In genomic region chr7:30755384-30756154, GRCh38 we compare ENCODE assay signal across 10 cellular contexts. TPM values are rescaled to one million over a fixed set of nuclear protein-coding genes. Genes with fewer than 3 reads are reported as not detected.
DNase-seq lines count a peak whose midpoint lies in the region; ATAC-seq and TF ChIP-seq lines count a peak whose summit lies in the region.
"Had no signal": no experiment of that assay in that cellular context is flagged by ENCODE, and none has a peak within 500 bp of the region (broad histone marks: within the 10 kb centered on the region; RNA-seq: fewer than 3 reads in every experiment).

No MANE protein-coding gene starts in this region.

- H3K27me3 ChIP-seq in adrenal gland (no peaks in the 10 kb centered on the region), upper lobe of right lung (no peaks in the 10 kb centered on the region)
- H3K27me3 ChIP-seq: SJCRH30 had no signal

- H3K4me3 ChIP-seq in adrenal gland (peak overlapping the region in 1 of 4 donors; percentile 43), upper lobe of right lung (peak overlapping the region; percentile 62)
- H3K4me3 ChIP-seq: SJCRH30 had no signal

- no peak for TF ChIP-seq CTCF in adrenal gland (IDR thresholded peaks at IDR 0.05)
- TF ChIP-seq CTCF in upper lobe of right lung (IDR thresholded peaks at IDR 0.05): peak; percentile 4

- H3K27ac ChIP-seq in adrenal gland (peak overlapping the region in 2 of 5 donors; percentile 50 to 74), upper lobe of right lung (peak overlapping the region; percentile 65)
- H3K27ac ChIP-seq: SJCRH30 had no signal

- H3K36me3 ChIP-seq in adrenal gland (replicated peaks in 1 of 2) (no peaks in the 10 kb centered on the region), upper lobe of right lung (peaks cover 14% of the 10 kb centered on the region)
- H3K36me3 ChIP-seq: SJCRH30 had no signal

- H3K9me3 ChIP-seq in adrenal gland (replicated peaks in 1 of 3): no peaks in the 10 kb centered on the region
- H3K9me3 ChIP-seq in upper lobe of right lung: no peaks in the 10 kb centered on the region

- no peak overlapping the region for H3K4me3 Mint-ChIP-seq in stimulated activated memory B cell treated with anti-CD40 and anti-IgM and Interleukin-4, amounts not matched to agents 10 μg/mL and 1 μg/mL and 100 μg/mL, for 72 hours
- H3K4me3 Mint-ChIP-seq: stimulated activated naive CD8-positive, alpha-beta T cell treated with anti-CD3 and anti-CD28 coated beads, Interleukin-15, amount 100 ng/mL, for 72 hours had no signal

- 73 to 78% (median 76%) methylated on average over 12 to 22 of the region's 22 CpGs for WGBS in adrenal gland, 4 donors

- H3K36me3 Mint-ChIP-seq in stimulated activated memory B cell treated with anti-CD40 and anti-IgM and Interleukin-4, amounts not matched to agents 10 μg/mL and 1 μg/mL and 100 μg/mL, for 72 hours: no peaks in the 10 kb centered on the region

- H3K27me3 Mint-ChIP-seq in stimulated activated memory B cell treated with anti-CD40 and anti-IgM and Interleukin-4, amounts not matched to agents 10 μg/mL and 1 μg/mL and 100 μg/mL, for 72 hours: peaks cover 22% of the 10 kb centered on the region

- peaks cover 5% of the 10 kb centered on the region for H3K9me3 Mint-ChIP-seq in stimulated activated memory B cell treated with anti-CD40 and anti-IgM and Interleukin-4, amounts not matched to agents 10 μg/mL and 1 μg/mL and 100 μg/mL, for 72 hours
- H3K9me3 Mint-ChIP-seq: stimulated activated naive CD8-positive, alpha-beta T cell treated with anti-CD3 and anti-CD28 coated beads, Interleukin-15, amount 100 ng/mL, for 72 hours had no signal

- intact Hi-C loops in adrenal gland (cut with DNase I) (no loop called here), upper lobe of right lung (cut with DNase I) (no loop called here)

- TF ChIP-seq POLR2A in adrenal gland (IDR thresholded peaks at IDR 0.05): no peak

- H3K4me1 ChIP-seq in adrenal gland (replicated peaks in 1 of 2): peaks cover 0 to 6% of the 10 kb centered on the region in 2 donors
- peaks cover 28% of the 10 kb centered on the region for H3K4me1 ChIP-seq in upper lobe of right lung

- ATAC-seq in upper lobe of right lung (peak; percentile 29), GM21619 (IDR thresholded peaks at IDR 0.05; ENCODE audit: unreplicated experiment) (no peak), HG02840 (IDR thresholded peaks at IDR 0.05; ENCODE audit: low FRiP score, unreplicated experiment) (no peak)
- ATAC-seq in stimulated activated memory B cell treated with anti-CD40 and anti-IgM and Interleukin-4, amounts not matched to agents 10 μg/mL and 1 μg/mL and 100 μg/mL, for 72 hours: no peak
- no peak for ATAC-seq in stimulated activated naive CD8-positive, alpha-beta T cell treated with anti-CD3 and anti-CD28 coated beads, Interleukin-15, Interleukin-2, amounts not matched to agents 100 U/mL and 50 U/mL, for 24 hours
- ATAC-seq: stimulated activated naive CD8-positive, alpha-beta T cell treated with anti-CD3 and anti-CD28 coated beads, Interleukin-15, amount 100 ng/mL, for 72 hours had no signal

- no peaks in the 10 kb centered on the region for H3K4me1 Mint-ChIP-seq in stimulated activated memory B cell treated with anti-CD40 and anti-IgM and Interleukin-4, amounts not matched to agents 10 μg/mL and 1 μg/mL and 100 μg/mL, for 72 hours
- H3K4me1 Mint-ChIP-seq: stimulated activated naive CD8-positive, alpha-beta T cell treated with anti-CD3 and anti-CD28 coated beads, Interleukin-15, amount 100 ng/mL, for 72 hours had no signal

- H3K27ac Mint-ChIP-seq in stimulated activated memory B cell treated with anti-CD40 and anti-IgM and Interleukin-4, amounts not matched to agents 10 μg/mL and 1 μg/mL and 100 μg/mL, for 72 hours: no peak overlapping the region
- H3K27ac Mint-ChIP-seq: stimulated activated naive CD8-positive, alpha-beta T cell treated with anti-CD3 and anti-CD28 coated beads, Interleukin-15, amount 100 ng/mL, for 72 hours had no signal

- peak in 6 of 7 donors; percentile 35 to 86 (median 64) for DNase-seq in adrenal gland
- peak; percentile 62 for DNase-seq in fibroblast of peridontal ligament (ENCODE audit: extremely low read depth)
- peak; percentile 47 for DNase-seq in medulla oblongata (ENCODE audit: extremely low spot score)
- no peak for DNase-seq in upper lobe of right lung
- DNase-seq in stimulated activated naive CD8-positive, alpha-beta T cell treated with anti-CD3 and anti-CD28 coated beads, Interleukin-15, Interleukin-2, amounts not matched to agents 100 U/mL and 50 U/mL, for 24 hours: no peak
- DNase-seq: SJCRH30; stimulated activated naive CD8-positive, alpha-beta T cell treated with anti-CD3 and anti-CD28 coated beads, Interleukin-15, amount 100 ng/mL, for 72 hours had no signal

RNA-seq across cellular contexts. Expression of gene INMT, which starts 3.6 kb away (rescaled TPM):
- total RNA-seq in adrenal gland (100 to 1,000 TPM; 113 to 392 (median 168) TPM), upper lobe of right lung (501 TPM)
- 100 to 1,000 TPM in 1 of 3 donors, 10 to 100 TPM in 2; 37.2 to 174 (median 68.6) TPM for polyA plus RNA-seq in adrenal gland

RNA-seq across cellular contexts. Expression of gene MINDY4, which starts 15.6 kb away (rescaled TPM):
- 10 to 100 TPM in 3 of 8 donors, 1 to 10 TPM in 5; 4.8 to 19.9 (median 7.5) TPM for total RNA-seq in adrenal gland
- 1 to 10 TPM; 5.7 to 7.3 (median 6.8) TPM for polyA plus RNA-seq in adrenal gland
- total RNA-seq in upper lobe of right lung: 20.1 TPM
- total RNA-seq: SJCRH30 had no signal

Comparison
In these comparisons a context has a peak if more than half of its experiments do, and no peak if none do; other contexts are left out.
1. DNase-seq: peak in adrenal gland (6 of 7), fibroblast of peridontal ligament (single experiment) and medulla oblongata (single experiment); none in upper lobe of right lung (single experiment) and stimulated activated naive CD8-positive, alpha-beta T cell treated with anti-CD3 and anti-CD28 coated beads, Interleukin-15, Interleukin-2, amounts not matched to agents 100 U/mL and 50 U/mL, for 24 hours (single experiment).